ENCODE assay signal across 18 cellular contexts in the genomic region with DNA sequence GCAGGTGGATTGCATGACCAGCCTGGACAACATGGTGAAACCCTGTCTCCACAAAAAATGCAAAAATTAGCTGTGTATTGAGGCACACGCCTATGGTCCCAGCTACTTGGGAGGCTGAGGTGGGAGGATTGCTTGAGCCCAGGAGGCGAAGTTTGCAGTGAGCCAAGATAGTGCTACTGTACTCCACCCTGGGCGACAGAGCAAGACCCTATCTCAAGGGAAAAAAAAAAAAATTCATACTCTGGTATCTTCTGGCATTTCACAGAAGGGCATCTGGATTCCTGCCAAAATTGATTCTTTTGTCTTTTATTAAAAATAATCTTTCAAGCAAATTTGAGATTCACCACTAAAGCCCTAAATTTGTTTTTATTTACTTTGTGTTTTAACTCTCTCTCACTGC. TPM values are rescaled to one million over a fixed set of nuclear protein-coding genes. Genes with fewer than 3 reads are reported as not detected.
DNase-seq lines count a peak whose midpoint lies in the region; ATAC-seq and TF ChIP-seq lines count a peak whose summit lies in the region.
"Had no signal": no experiment of that assay in that cellular context is flagged by ENCODE, and none has a peak within 500 bp of the region (broad histone marks: within the 10 kb centered on the region; RNA-seq: fewer than 3 reads in every experiment).

No MANE protein-coding gene starts in this region.

- peak; percentile 37 for DNase-seq in esophagus muscularis mucosa (ENCODE audit: extremely low spot score)
- no peak for DNase-seq in progenitor cell of endocrine pancreas (ENCODE audit: low spot score, unreplicated experiment)
- no peak for DNase-seq in activated CD8-positive, alpha-beta memory T cell treated with anti-CD3 and anti-CD28 coated beads, Interleukin-2, amount 10 ng/mL, durations not matched to agents 7 days and 5 days
- no peak for DNase-seq in naive thymus-derived CD4-positive, alpha-beta T cell
- DNase-seq: activated CD4-positive, alpha-beta T cell treated with anti-CD3 and anti-CD28 coated beads, Interleukin-2, amount 10 ng/mL, durations not matched to agents 7 days and 5 days; activated naive CD8-positive, alpha-beta T cell treated with anti-CD3 and anti-CD28 coated beads, Interleukin-2, amount 10 ng/mL, durations not matched to agents 7 days and 5 days; NCI-H1436; right cardiac atrium; SIG-M5 had no signal

- H3K9me3 Mint-ChIP-seq in progenitor cell of endocrine pancreas (ENCODE audit: low read depth) = no peaks in the 10 kb centered on the region
- H3K9me3 Mint-ChIP-seq in activated CD8-positive, alpha-beta memory T cell treated with anti-CD3 and anti-CD28 coated beads, Interleukin-2, amount 10 ng/mL, durations not matched to agents 7 days and 5 days (ENCODE audit: low read depth) = no peaks in the 10 kb centered on the region
- H3K9me3 Mint-ChIP-seq in naive thymus-derived CD4-positive, alpha-beta T cell = no peaks in the 10 kb centered on the region
- H3K9me3 Mint-ChIP-seq: activated CD4-positive, alpha-beta T cell treated with anti-CD3 and anti-CD28 coated beads, Interleukin-2, amount 10 ng/mL, durations not matched to agents 7 days and 5 days; activated naive CD8-positive, alpha-beta T cell treated with anti-CD3 and anti-CD28 coated beads, Interleukin-2, amount 10 ng/mL, durations not matched to agents 7 days and 5 days; brain; T-helper 1 cell treated with Interleukin-12 subunit alpha and Interleukin-12 subunit beta and Interleukin-4 antibody, amounts not matched to agents 30 μg/mL and 1 μg/mL, for 36 hours had no signal

- H3K27me3 Mint-ChIP-seq in progenitor cell of endocrine pancreas = no peaks in the 10 kb centered on the region
- H3K27me3 Mint-ChIP-seq in activated CD8-positive, alpha-beta memory T cell treated with anti-CD3 and anti-CD28 coated beads, Interleukin-2, amount 10 ng/mL, durations not matched to agents 7 days and 5 days = peaks cover 3% of the 10 kb centered on the region
- H3K27me3 Mint-ChIP-seq in naive thymus-derived CD4-positive, alpha-beta T cell = no peaks in the 10 kb centered on the region
- H3K27me3 Mint-ChIP-seq: activated CD4-positive, alpha-beta T cell treated with anti-CD3 and anti-CD28 coated beads, Interleukin-2, amount 10 ng/mL, durations not matched to agents 7 days and 5 days; brain had no signal

- H3K36me3 Mint-ChIP-seq in progenitor cell of endocrine pancreas (ENCODE audit: insufficient read depth) = peaks cover 1% of the 10 kb centered on the region
- H3K36me3 Mint-ChIP-seq in activated CD8-positive, alpha-beta memory T cell treated with anti-CD3 and anti-CD28 coated beads, Interleukin-2, amount 10 ng/mL, durations not matched to agents 7 days and 5 days = no peaks in the 10 kb centered on the region
- H3K36me3 Mint-ChIP-seq in naive thymus-derived CD4-positive, alpha-beta T cell = no peaks in the 10 kb centered on the region
- H3K36me3 Mint-ChIP-seq: activated naive CD8-positive, alpha-beta T cell treated with anti-CD3 and anti-CD28 coated beads, Interleukin-2, amount 10 ng/mL, durations not matched to agents 7 days and 5 days had no signal

- peaks cover 87% of the 10 kb centered on the region for H3K79me2 ChIP-seq in ACC112 (ENCODE audit: control insufficient read depth, insufficient read depth, low read length, unreplicated experiment)

- no peak overlapping the region for H3K4me3 Mint-ChIP-seq in progenitor cell of endocrine pancreas (ENCODE audit: low read depth)
- H3K4me3 Mint-ChIP-seq in activated CD8-positive, alpha-beta memory T cell treated with anti-CD3 and anti-CD28 coated beads, Interleukin-2, amount 10 ng/mL, durations not matched to agents 7 days and 5 days = no peak overlapping the region
- H3K4me3 Mint-ChIP-seq in naive thymus-derived CD4-positive, alpha-beta T cell = no peak overlapping the region
- H3K4me3 Mint-ChIP-seq: activated CD4-positive, alpha-beta T cell treated with anti-CD3 and anti-CD28 coated beads, Interleukin-2, amount 10 ng/mL, durations not matched to agents 7 days and 5 days; activated naive CD8-positive, alpha-beta T cell treated with anti-CD3 and anti-CD28 coated beads, Interleukin-2, amount 10 ng/mL, durations not matched to agents 7 days and 5 days; brain; T-helper 1 cell treated with Interleukin-12 subunit alpha and Interleukin-12 subunit beta and Interleukin-4 antibody, amounts not matched to agents 30 μg/mL and 1 μg/mL, for 36 hours had no signal

- POLR2A ChIA-PET in HEK293 (lab: Yijun Ruan, JAX) = interaction anchor here (5.0 kb wide), 1 partner anchor 19 kb away, joined by 21 read pairs; a partner anchor contains a TSS
- POLR2A ChIA-PET in naive thymus-derived CD4-positive, alpha-beta T cell (lab: Charles Lee) = no interaction called here

- TF ChIP-seq POLR2A in esophagus muscularis mucosa (IDR thresholded peaks at IDR 0.05; ENCODE audit: low read depth) = no peak

- intact Hi-C loops in esophagus muscularis mucosa (cut with DNase I) = no loop called here
- intact Hi-C loops in naive thymus-derived CD4-positive, alpha-beta T cell (cut with micrococcal nuclease) = no loop called here

- no peak for TF ChIP-seq EP300 in esophagus muscularis mucosa (IDR thresholded peaks at IDR 0.05)

- no peak for ATAC-seq in GM21786 (IDR thresholded peaks at IDR 0.05; ENCODE audit: unreplicated experiment)
- ATAC-seq in activated CD8-positive, alpha-beta memory T cell treated with anti-CD3 and anti-CD28 coated beads, Interleukin-2, amount 10 ng/mL, durations not matched to agents 7 days and 5 days = no peak
- no peak for ATAC-seq in naive thymus-derived CD4-positive, alpha-beta T cell
- ATAC-seq: GM12878 had no signal

- H3K4me1 ChIP-seq in ACC112 (ENCODE audit: control insufficient read depth, insufficient read depth, low read length, unreplicated experiment) = peaks cover 18% of the 10 kb centered on the region
- peaks cover 12% of the 10 kb centered on the region for H3K4me1 ChIP-seq in HEK293 (ENCODE audit: control insufficient read depth, insufficient read depth, low read length)
- peaks cover 72 to 94% (median 87%) of the 10 kb centered on the region in 4 donors for H3K4me1 ChIP-seq in esophagus muscularis mucosa
- H3K4me1 ChIP-seq in naive thymus-derived CD4-positive, alpha-beta T cell (ENCODE audit: control insufficient read depth in 2 of 2, insufficient read depth in 2 of 2, low read length in 2 of 2) = no peaks in the 10 kb centered on the region

- no peaks in the 10 kb centered on the region for H3K27me3 ChIP-seq in ACC112 (ENCODE audit: insufficient read depth, low read length)
- H3K27me3 ChIP-seq in esophagus muscularis mucosa = no peaks in the 10 kb centered on the region
- no peaks in the 10 kb centered on the region for H3K27me3 ChIP-seq in naive thymus-derived CD4-positive, alpha-beta T cell (ENCODE audit: control insufficient read depth in 2 of 2, insufficient read depth in 2 of 2, low read length in 2 of 2)

- peaks cover 12% of the 10 kb centered on the region for H3K4me1 Mint-ChIP-seq in progenitor cell of endocrine pancreas (ENCODE audit: low read depth)
- peaks cover 2% of the 10 kb centered on the region for H3K4me1 Mint-ChIP-seq in activated CD8-positive, alpha-beta memory T cell treated with anti-CD3 and anti-CD28 coated beads, Interleukin-2, amount 10 ng/mL, durations not matched to agents 7 days and 5 days
- peaks cover 0 to 3% (median 0%) of the 10 kb centered on the region in 7 donors for H3K4me1 Mint-ChIP-seq in naive thymus-derived CD4-positive, alpha-beta T cell
- H3K4me1 Mint-ChIP-seq: activated CD4-positive, alpha-beta T cell treated with anti-CD3 and anti-CD28 coated beads, Interleukin-2, amount 10 ng/mL, durations not matched to agents 7 days and 5 days; activated naive CD8-positive, alpha-beta T cell treated with anti-CD3 and anti-CD28 coated beads, Interleukin-2, amount 10 ng/mL, durations not matched to agents 7 days and 5 days had no signal

- peak overlapping the region; percentile 6 for H3K27ac Mint-ChIP-seq in progenitor cell of endocrine pancreas
- no peak overlapping the region for H3K27ac Mint-ChIP-seq in activated CD8-positive, alpha-beta memory T cell treated with anti-CD3 and anti-CD28 coated beads, Interleukin-2, amount 10 ng/mL, durations not matched to agents 7 days and 5 days
- no peak overlapping the region for H3K27ac Mint-ChIP-seq in naive thymus-derived CD4-positive, alpha-beta T cell
- H3K27ac Mint-ChIP-seq: activated CD4-positive, alpha-beta T cell treated with anti-CD3 and anti-CD28 coated beads, Interleukin-2, amount 10 ng/mL, durations not matched to agents 7 days and 5 days; activated naive CD8-positive, alpha-beta T cell treated with anti-CD3 and anti-CD28 coated beads, Interleukin-2, amount 10 ng/mL, durations not matched to agents 7 days and 5 days; T-helper 1 cell treated with Interleukin-12 subunit alpha and Interleukin-12 subunit beta and Interleukin-4 antibody, amounts not matched to agents 30 μg/mL and 1 μg/mL, for 36 hours had no signal

- CTCF ChIA-PET in HEK293 (lab: Yijun Ruan, JAX) = interaction anchor here (1.2 to 4.0 kb wide), 2 partner anchors 66 to 76 kb away, joined by 3 to 21 read pairs; no protein-coding TSS in a partner anchor
- CTCF ChIA-PET in activated CD8-positive, alpha-beta memory T cell treated with anti-CD3 and anti-CD28 coated beads, Interleukin-2, amount 10 ng/mL, durations not matched to agents 7 days and 5 days (lab: Charles Lee) = no interaction called here
- CTCF ChIA-PET in naive thymus-derived CD4-positive, alpha-beta T cell (lab: Charles Lee) = no interaction called here

- H3K36me3 ChIP-seq in ACC112 (ENCODE audit: insufficient read depth, low read length) (no peaks in the 10 kb centered on the region), HEK293 (ENCODE audit: control insufficient read depth in 2 of 2, insufficient read depth in 1 of 2, low read length in 2 of 2) (no peaks in the 10 kb centered on the region; a peak in 1 of 3 replicates), esophagus muscularis mucosa (no peaks in the 10 kb centered on the region)
- no peaks in the 10 kb centered on the region for H3K36me3 ChIP-seq in naive thymus-derived CD4-positive, alpha-beta T cell (ENCODE audit: control insufficient read depth in 2 of 3, insufficient read depth in 3 of 3, low read length in 3 of 3)
- H3K36me3 ChIP-seq: HAP-1 had no signal

- 70% methylated on average over 3 of the region's 3 CpGs for WGBS in esophagus muscularis mucosa

- H2AFZ ChIP-seq in ACC112 (ENCODE audit: low read length, unreplicated experiment) = no peak overlapping the region

- H3K9me3 ChIP-seq in HEK293 (ENCODE audit: control insufficient read depth, insufficient read depth, low read depth, low read length) (no peaks in the 10 kb centered on the region), esophagus muscularis mucosa (no peaks in the 10 kb centered on the region)
- no peaks in the 10 kb centered on the region for H3K9me3 ChIP-seq in naive thymus-derived CD4-positive, alpha-beta T cell (ENCODE audit: control insufficient read depth in 2 of 3, low read length in 3 of 3)
- H3K9me3 ChIP-seq: HAP-1 had no signal

- H3K4me3 ChIP-seq in ACC112 (ENCODE audit: low read depth, low read length) (no peak overlapping the region), HEK293 (ENCODE audit: low read depth, low read length) (no peak overlapping the region), esophagus muscularis mucosa (no peak overlapping the region)
- H3K4me3 ChIP-seq in naive thymus-derived CD4-positive, alpha-beta T cell (ENCODE audit: low read length) = no peak overlapping the region
- H3K4me3 ChIP-seq: coronary artery, GM12878, HAP-1, lung had no signal

- no peak for TF ChIP-seq CTCF in HEK293 (tag by site-specific recombination; IDR thresholded peaks at IDR 0.05)
- TF ChIP-seq CTCF in esophagus muscularis mucosa (IDR thresholded peaks at IDR 0.05) = no peak
- TF ChIP-seq CTCF in progenitor cell of endocrine pancreas (IDR thresholded peaks at IDR 0.05; ENCODE audit: unreplicated experiment) = no peak

- H3K27ac ChIP-seq in ACC112 (ENCODE audit: low read depth, low read length) (peak overlapping the region; percentile 35), HEK293 (ENCODE audit: extremely low read depth, low read depth, low read length) (peak overlapping the region; percentile 32; the same call in 1 of the 2 replicates), esophagus muscularis mucosa (replicated peaks in 1 of 4) (peak overlapping the region; percentile 28 to 66 (median 50))
- no peak overlapping the region for H3K27ac ChIP-seq in naive thymus-derived CD4-positive, alpha-beta T cell (ENCODE audit: low read depth, low read length)

RNA-seq across cellular contexts. Expression of a gene that starts 19.2 kb away (rescaled TPM):
- total RNA-seq in esophagus muscularis mucosa (100 to 1,000 TPM; 375 to 606 (median 595) TPM), progenitor cell of endocrine pancreas (90.4 TPM in 2 replicates)
- total RNA-seq in activated CD8-positive, alpha-beta memory T cell treated with anti-CD3 and anti-CD28 coated beads, Interleukin-2, amount 10 ng/mL, durations not matched to agents 7 days and 5 days = 10 to 100 TPM; 16.9 to 23.0 TPM
- total RNA-seq in naive thymus-derived CD4-positive, alpha-beta T cell = 10 to 100 TPM in 1 of 5 experiments, 1 to 10 TPM in 4; 1.4 to 16.8 (median 5.1) TPM
- polyA plus RNA-seq in naive thymus-derived CD4-positive, alpha-beta T cell = under 1 TPM; 0.54 to 0.58 TPM
